In genomic region chr10:79075418-79075817, GRCh38 we compare ENCODE assay signal across 1 cellular context.
TF ChIP-seq lines count a peak whose summit lies in the region.

No MANE protein-coding gene starts in this region.

TF ChIP-seq in H1, 55 proteins besides CTCF, POLR2A, EP300 and RAD21 (continued from another document):
- TF ChIP-seq KDM4A (IDR thresholded peaks at IDR 0.05; ENCODE audit: low read depth, low read length, severe bottlenecking) (no peak), SAP30 (IDR thresholded peaks at IDR 0.05; ENCODE audit: insufficient read depth, insufficient replicate concordance, low read length) (no peak), CTBP2 (IDR thresholded peaks at IDR 0.05; ENCODE audit: borderline replicate concordance, insufficient read depth, insufficient read length, low read length) (no peak), SIX5 (IDR thresholded peaks at IDR 0.05; ENCODE audit: low read depth, low read length) (no peak), RXRA (IDR thresholded peaks at IDR 0.05; ENCODE audit: insufficient read depth, low read depth, low read length) (no peak), SRF (IDR thresholded peaks at IDR 0.05; ENCODE audit: low read depth, low read length) (no peak)
